9 cellular contexts compared by ENCODE assay signal in the genomic region with DNA sequence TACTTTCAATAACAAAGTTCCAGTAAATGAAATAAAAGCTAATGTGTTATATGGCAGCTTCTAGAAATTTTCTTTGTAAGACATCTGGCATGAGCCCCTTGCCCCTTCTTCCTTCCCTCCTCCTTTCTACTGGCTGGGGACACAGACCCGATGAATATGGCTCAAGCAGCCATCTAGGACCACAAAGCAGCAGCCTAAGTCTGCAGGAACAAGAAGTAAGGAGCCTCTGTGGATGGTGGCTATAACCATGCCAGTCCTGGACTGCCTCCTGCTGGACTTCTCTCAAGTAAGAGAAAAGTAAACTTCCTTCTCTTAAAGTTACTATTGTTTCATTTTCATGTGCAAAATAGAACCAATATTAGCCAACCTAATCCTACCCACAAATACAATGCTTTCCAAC.
A peak's percentile ranks its signal among the peaks of the same experiment; 100 is the strongest.
DNase-seq lines count a peak whose midpoint lies in the region; ATAC-seq and TF ChIP-seq lines count a peak whose summit lies in the region.
"Had no signal": no experiment of that assay in that cellular context is flagged by ENCODE, and none has a peak within 500 bp of the region (broad histone marks: within the 10 kb centered on the region; RNA-seq: fewer than 3 reads in every experiment).

No MANE protein-coding gene starts in this region.

- peaks cover 10% of the 10 kb centered on the region for H3K27me3 Mint-ChIP-seq in stimulated activated naive CD8-positive, alpha-beta T cell treated with anti-CD3 and anti-CD28 coated beads, Interleukin-15, amount 100 ng/mL, for 72 hours

- no peak overlapping the region for H4K8ac ChIP-seq in neuronal stem cell (ENCODE audit: low read depth, low read length)

- no peak overlapping the region for H3K18ac ChIP-seq in neuronal stem cell (ENCODE audit: low read length)

- TF ChIP-seq POLR2A in NB4 (IDR thresholded peaks at IDR 0.05; ENCODE audit: extremely low read depth, insufficient read length) (no peak), sigmoid colon (IDR thresholded peaks at IDR 0.05) (no peak)

- H3K27me3 ChIP-seq in sigmoid colon (no peaks in the 10 kb centered on the region), neuronal stem cell (ENCODE audit: control insufficient read depth in 3 of 3, insufficient read depth in 3 of 3, low read depth in 1 of 3, low read length in 3 of 3) (no peaks in the 10 kb centered on the region)
- H3K27me3 ChIP-seq: SJSA1 had no signal

- H4K91ac ChIP-seq in neuronal stem cell (ENCODE audit: low read depth, low read length, poor library complexity) = no peak overlapping the region

- H2BK15ac ChIP-seq in neuronal stem cell (ENCODE audit: low read length) = no peak overlapping the region

- H3K36me3 ChIP-seq in sigmoid colon (no peaks in the 10 kb centered on the region), neuronal stem cell (replicated peaks in 1 of 2; ENCODE audit: control insufficient read depth in 2 of 2, insufficient read depth in 2 of 2, low read length in 2 of 2) (no peaks in the 10 kb centered on the region)
- H3K36me3 ChIP-seq: SJSA1 had no signal

- H3K9ac ChIP-seq in neuronal stem cell (ENCODE audit: low read depth, low read length, poor library complexity) = no peak overlapping the region

- H2AFZ ChIP-seq in neuronal stem cell (ENCODE audit: low read length) = no peak overlapping the region

- no peak overlapping the region for H2AK5ac ChIP-seq in neuronal stem cell (ENCODE audit: low read depth, low read length)

- WGBS in sigmoid colon, 2 donors = 21 to 53% methylated on average over 1 of the region's 1 CpG
- no CpG with 5 or more reads among the region's 1 CpG for WGBS in neuronal stem cell (ENCODE audit: extremely low coverage in 2 of 2, insufficient read length in 2 of 2, insufficient replicate concordance in 1 of 2), 2 donors

- no peak overlapping the region for H3K4me3 ChIP-seq in NB4 (ENCODE audit: low read depth, low read length)
- H3K4me3 ChIP-seq in fibroblast of the aortic adventitia (ENCODE audit: low read depth, low read length) = no peak overlapping the region
- H3K4me3 ChIP-seq in sigmoid colon = no peak overlapping the region
- no peak overlapping the region for H3K4me3 ChIP-seq in neuronal stem cell (ENCODE audit: low read length in 2 of 2)
- H3K4me3 ChIP-seq: SJSA1 had no signal

- H3K9me3 Mint-ChIP-seq in stimulated activated naive CD8-positive, alpha-beta T cell treated with anti-CD3 and anti-CD28 coated beads, Interleukin-15, amount 100 ng/mL, for 72 hours = no peaks in the 10 kb centered on the region

- TF ChIP-seq CTCF in NB4 (IDR thresholded peaks at IDR 0.05; ENCODE audit: low read depth, low read length) (no peak), fibroblast of the aortic adventitia (IDR thresholded peaks at IDR 0.05; ENCODE audit: insufficient read depth, low read length) (peak; percentile 57), sigmoid colon (IDR thresholded peaks at IDR 0.05) (peak in 3 of 4 experiments; percentile 20 to 42 (median 34))

- H3K4me3 Mint-ChIP-seq in stimulated activated naive CD8-positive, alpha-beta T cell treated with anti-CD3 and anti-CD28 coated beads, Interleukin-15, amount 100 ng/mL, for 72 hours = no peak overlapping the region

- no peaks in the 10 kb centered on the region for H3K9me3 ChIP-seq in sigmoid colon
- no peaks in the 10 kb centered on the region for H3K9me3 ChIP-seq in neuronal stem cell (replicated peaks in 1 of 2; ENCODE audit: control insufficient read depth in 2 of 2, insufficient read depth in 1 of 2, low read depth in 1 of 2, low read length in 2 of 2)
- H3K9me3 ChIP-seq: SJSA1 had no signal

- DNase-seq in NB4 (ENCODE audit: low read depth) (peak; percentile 51), fibroblast of the aortic adventitia (ENCODE audit: low read depth) (peak; percentile 76), sigmoid colon (peak; percentile 64), neuronal stem cell (ENCODE audit: low spot score) (no peak)
- no peak for DNase-seq in NK-92 treated with Interleukin-12 subunit alpha and Interleukin-12 subunit beta, amount 100 ng/mL, for 24 hours (lab: John Stamatoyannopoulos, UW)
- DNase-seq in stimulated activated naive CD8-positive, alpha-beta T cell treated with anti-CD3 and anti-CD28 coated beads, Interleukin-15, amount 100 ng/mL, for 72 hours = no peak

- H3K4me1 ChIP-seq in sigmoid colon (peaks cover 0 to 82% (median 49%) of the 10 kb centered on the region in 4 donors), neuronal stem cell (ENCODE audit: control insufficient read depth in 2 of 2, insufficient read depth in 1 of 2, low read depth in 1 of 2, low read length in 2 of 2) (peaks cover 14 to 21% of the 10 kb centered on the region in 2 donors)

- H3K27ac ChIP-seq in sigmoid colon (peak overlapping the region; percentile 24 to 68 (median 48)), neuronal stem cell (replicated peaks; ENCODE audit: low read length) (no peak overlapping the region)

- peak; percentile 40 for ATAC-seq in GM18517 (IDR thresholded peaks at IDR 0.05; ENCODE audit: unreplicated experiment)
- ATAC-seq in stimulated activated naive CD8-positive, alpha-beta T cell treated with anti-CD3 and anti-CD28 coated beads, Interleukin-15, amount 100 ng/mL, for 72 hours = no peak
- ATAC-seq in HG03139 (IDR thresholded peaks at IDR 0.05; ENCODE audit: unreplicated experiment) = no peak

- H3K4me2 ChIP-seq in neuronal stem cell (ENCODE audit: insufficient read depth, low read length, poor library complexity, severe bottlenecking) = no peak overlapping the region

- TF ChIP-seq EP300 in sigmoid colon (IDR thresholded peaks at IDR 0.05) = no peak

- intact Hi-C loops in sigmoid colon (cut with DNase I) = loop anchor here (5.0 kb wide), 2 partner anchors 45 to 120 kb away; no protein-coding TSS in a partner anchor

- no peak overlapping the region for H2BK5ac ChIP-seq in neuronal stem cell (ENCODE audit: low read length)

- H3K79me1 ChIP-seq in neuronal stem cell (ENCODE audit: low read depth, low read length) = peaks cover 4% of the 10 kb centered on the region

- H2BK12ac ChIP-seq in neuronal stem cell (ENCODE audit: low read length) = no peak overlapping the region

- H3K27ac Mint-ChIP-seq in stimulated activated naive CD8-positive, alpha-beta T cell treated with anti-CD3 and anti-CD28 coated beads, Interleukin-15, amount 100 ng/mL, for 72 hours = no peak overlapping the region

- no peak overlapping the region for H3K23ac ChIP-seq in neuronal stem cell (ENCODE audit: low read depth, low read length, poor library complexity)

- H3K4me1 Mint-ChIP-seq in stimulated activated naive CD8-positive, alpha-beta T cell treated with anti-CD3 and anti-CD28 coated beads, Interleukin-15, amount 100 ng/mL, for 72 hours = no peaks in the 10 kb centered on the region

- H3K14ac ChIP-seq in neuronal stem cell (ENCODE audit: low read length) = no peak overlapping the region

- H2BK120ac ChIP-seq in neuronal stem cell (ENCODE audit: low read depth, low read length) = no peak overlapping the region

- no peak overlapping the region for H3K4ac ChIP-seq in neuronal stem cell (ENCODE audit: low read length)

Comparison
In these comparisons a context has a peak if more than half of its experiments do, and no peak if none do; other contexts are left out.
1. DNase-seq: peak in NB4 (single experiment), fibroblast of the aortic adventitia (single experiment) and sigmoid colon (single experiment); none in NK-92 treated with Interleukin-12 subunit alpha and Interleukin-12 subunit beta, amount 100 ng/mL, for 24 hours (single experiment), stimulated activated naive CD8-positive, alpha-beta T cell treated with anti-CD3 and anti-CD28 coated beads, Interleukin-15, amount 100 ng/mL, for 72 hours (0 of 2) and neuronal stem cell (single experiment).